ENCODE assay signal across 9 cellular contexts in genomic region chr5:19322716-19323485, GRCh38.
DNase-seq lines count a peak whose midpoint lies in the region; ATAC-seq and TF ChIP-seq lines count a peak whose summit lies in the region.
"Had no signal": no experiment of that assay in that cellular context is flagged by ENCODE, and none has a peak within 500 bp of the region (broad histone marks: within the 10 kb centered on the region; RNA-seq: fewer than 3 reads in every experiment).

No MANE protein-coding gene starts in this region.

- no peaks in the 10 kb centered on the region for H3K4me1 ChIP-seq in mucosa of descending colon (ENCODE audit: low read depth)
- H3K4me1 ChIP-seq: lower lobe of right lung had no signal

- intact Hi-C loops in mucosa of descending colon (cut with DNase I, micrococcal nuclease) = no loop called here

- DNase-seq in NCI-H226 = peak; percentile 9
- peak; percentile 95 for DNase-seq in epithelial cell of esophagus (ENCODE audit: low read depth)
- no peak for DNase-seq in mucosa of descending colon
- DNase-seq: activated gamma-delta T cell, lower lobe of right lung had no signal

- TF ChIP-seq CTCF in epithelial cell of esophagus (IDR thresholded peaks at IDR 0.05; ENCODE audit: insufficient read depth, low read depth, low read length, missing control alignments) = no peak
- TF ChIP-seq CTCF in mucosa of descending colon (IDR thresholded peaks at IDR 0.05) = no peak

- H3K27ac ChIP-seq in skin epidermis = peak overlapping the region in 12 of 21 experiments; percentile 1 to 68 (median 38)
- H3K27ac ChIP-seq: lower lobe of right lung had no signal

- H3K9me3 ChIP-seq in mucosa of descending colon = peaks cover 3% of the 10 kb centered on the region
- H3K9me3 ChIP-seq: lower lobe of right lung had no signal

- H3K4me3 ChIP-seq in epithelial cell of esophagus (ENCODE audit: low read length) (no peak overlapping the region), skin epidermis (no peak overlapping the region), mucosa of descending colon (no peak overlapping the region)
- H3K4me3 ChIP-seq: lower lobe of right lung had no signal

- ATAC-seq in GM21717 (IDR thresholded peaks at IDR 0.05; ENCODE audit: unreplicated experiment) (peak; percentile 89), HG03520 (IDR thresholded peaks at IDR 0.05; ENCODE audit: unreplicated experiment) (no peak), GM18498 (IDR thresholded peaks at IDR 0.05; ENCODE audit: unreplicated experiment) (no peak), mucosa of descending colon (no peak)
- ATAC-seq: lower lobe of right lung had no signal

- H3K36me3 ChIP-seq in mucosa of descending colon (ENCODE audit: low read depth) = no peaks in the 10 kb centered on the region
- H3K36me3 ChIP-seq: lower lobe of right lung had no signal

Comparison
In these comparisons a context has a peak if more than half of its experiments do, and no peak if none do; other contexts are left out.
1. DNase-seq: peak in NCI-H226 (single experiment) and epithelial cell of esophagus (single experiment); none in mucosa of descending colon (0 of 3).